Comparison of ENCODE assay signal across 18 cellular contexts in genomic region chr2:191045141-191045540, GRCh38.
"Had no signal": no experiment of that assay in that cellular context is flagged by ENCODE, and none has a peak within 500 bp of the region (broad histone marks: within the 10 kb centered on the region; RNA-seq: fewer than 3 reads in every experiment).

No MANE protein-coding gene starts in this region.

- H3K27ac ChIP-seq: adrenal gland, hepatocyte, lower lobe of right lung, parathyroid adenoma, right lobe of liver, suprapubic skin had no signal

- H3K36me3 ChIP-seq: adrenal gland, lower lobe of right lung, right lobe of liver, suprapubic skin had no signal

- H3K9ac ChIP-seq: parathyroid adenoma had no signal

- DNase-seq: activated CD4-positive, alpha-beta T cell treated with anti-CD3 and anti-CD28 coated beads, Interleukin-2, amount 50 U/mL, for 1 hour; activated CD8-positive, alpha-beta memory T cell treated with anti-CD3 and anti-CD28 coated beads for 24 hours; activated CD8-positive, alpha-beta memory T cell treated with anti-CD3 and anti-CD28 coated beads, Interleukin-2, amount 50 U/mL, for 48 hours; activated effector memory CD4-positive, alpha-beta T cell treated with Interleukin-2 at 50 U/mL for 16 hours; activated T-cell treated with anti-CD3 and anti-CD28 coated beads, Interleukin-2, amount 50 U/mL, for 48 hours; adrenal gland; erythroblast; islet precursor cell; left colon; lower lobe of right lung; naive thymus-derived CD8-positive, alpha-beta T cell; right lobe of liver; stimulated activated CD4-positive, alpha-beta T cell treated with anti-CD3 and anti-CD28 coated beads, Interleukin-4, amount 100 ng/mL, for 1 hour; stimulated activated naive CD8-positive, alpha-beta T cell treated with anti-CD3 and anti-CD28 coated beads, Interleukin-15, amount 100 ng/mL, for 72 hours had no signal

- ATAC-seq: left colon; lower lobe of right lung; naive thymus-derived CD8-positive, alpha-beta T cell had no signal

- H3K4me2 ChIP-seq: hepatocyte, smooth muscle cell had no signal

- H3K4me1 ChIP-seq: parathyroid adenoma, suprapubic skin had no signal

- H3K4me3 ChIP-seq: adrenal gland, hepatocyte, lower lobe of right lung, right lobe of liver, smooth muscle cell, suprapubic skin had no signal

- H3K27me3 ChIP-seq: adrenal gland, hepatocyte, right lobe of liver, suprapubic skin had no signal

- H3K9me3 ChIP-seq: adrenal gland, lower lobe of right lung, right lobe of liver, suprapubic skin had no signal

- H3K79me2 ChIP-seq: hepatocyte, parathyroid adenoma had no signal

- H2AFZ ChIP-seq: hepatocyte, parathyroid adenoma had no signal
